20 cellular contexts compared by ENCODE assay signal in genomic region chr5:124876564-124876963, GRCh38.
A peak's percentile ranks its signal among the peaks of the same experiment; 100 is the strongest.
DNase-seq lines count a peak whose midpoint lies in the region; ATAC-seq, FAIRE-seq and TF ChIP-seq lines count a peak whose summit lies in the region.
"Had no signal": no experiment of that assay in that cellular context is flagged by ENCODE, and none has a peak within 500 bp of the region (broad histone marks: within the 10 kb centered on the region; RNA-seq: fewer than 3 reads in every experiment).

No MANE protein-coding gene starts in this region.

- no peak overlapping the region for H3K18ac ChIP-seq in trophoblast cell (ENCODE audit: low read length)

- no peaks in the 10 kb centered on the region for H3K4me1 ChIP-seq in HepG2 (ENCODE audit: insufficient read depth, low read length)
- H3K4me1 ChIP-seq in right lobe of liver, result no peaks in the 10 kb centered on the region
- peaks cover 0 to 2% of the 10 kb centered on the region in 2 experiments for H3K4me1 ChIP-seq in trophoblast cell (ENCODE audit: control insufficient read depth in 1 of 2, insufficient read depth in 2 of 2, low read length in 2 of 2)

- intact Hi-C loops in HepG2 (cut with micrococcal nuclease; ENCODE audit: unreplicated experiment) (no loop called here), right lobe of liver (cut with DNase I) (no loop called here)

- H2AFZ ChIP-seq in HepG2 (ENCODE audit: low read length) (no peak overlapping the region), trophoblast cell (ENCODE audit: insufficient read depth, low read length, poor library complexity) (no peak overlapping the region)

- no peak overlapping the region for H2BK12ac ChIP-seq in trophoblast cell (ENCODE audit: low read length)

- in situ Hi-C loops in HepG2 (cut with HindIII; ENCODE audit: extremely low pct_ligation_motif_present, low pct_unique_long_range_greater_than_20kb), result no loop called here

- no TSS peak for BruUV-seq in HepG2 (replicated peaks; lab: Mats Ljungman, UMichigan)

- no peak overlapping the region for H2BK5ac ChIP-seq in trophoblast cell (ENCODE audit: low read depth, low read length, poor library complexity)

- 61% methylated on average over 1 of the region's 1 CpG for WGBS in HepG2 (ENCODE audit: low lambda C conversion rate)
- no CpG with 5 or more reads among the region's 1 CpG for WGBS in right lobe of liver (ENCODE audit: insufficient coverage, low coverage, low lambda C conversion rate, missing lambda C conversion rate)
- WGBS in trophoblast cell (ENCODE audit: extremely low coverage, insufficient coverage, insufficient read length), result no CpG with 5 or more reads among the region's 1 CpG

- H3K23ac ChIP-seq in trophoblast cell (ENCODE audit: low read length), result no peak overlapping the region

- H3K79me2 ChIP-seq in HepG2 (ENCODE audit: insufficient read depth, low read length) (no peaks in the 10 kb centered on the region), trophoblast cell (ENCODE audit: control insufficient read depth, insufficient read depth, low read length, poor library complexity) (no peaks in the 10 kb centered on the region)

- H2AK5ac ChIP-seq in trophoblast cell (ENCODE audit: low read length), result no peak overlapping the region

- H3K9ac ChIP-seq in HepG2 (ENCODE audit: insufficient read depth, low read depth, low read length) (no peak overlapping the region), trophoblast cell (ENCODE audit: low read length) (no peak overlapping the region)
- H3K9ac ChIP-seq: BLaER1 treated with 17β-estradiol and CSF1 and Interleukin-3, amounts not matched to agents 10 nM and 100 nM had no signal

- no peak overlapping the region for H2BK120ac ChIP-seq in trophoblast cell (ENCODE audit: insufficient read depth, low read length, poor library complexity)

- POLR2A ChIA-PET in HepG2 (lab: Yijun Ruan, JAX), result no interaction called here

- H3K4me3 ChIP-seq in HepG2 (replicated peaks in 1 of 3; ENCODE audit: insufficient read depth in 1 of 3, low read depth in 2 of 3, low read length in 3 of 3) (no peak overlapping the region), right lobe of liver (no peak overlapping the region), trophoblast cell (ENCODE audit: low read depth, low read length) (no peak overlapping the region)
- H3K4me3 ChIP-seq: BLaER1 treated with 17β-estradiol and CSF1 and Interleukin-3, amounts not matched to agents 10 nM and 100 nM; HAP-1 had no signal

- H3K9me3 ChIP-seq in HepG2 (ENCODE audit: low read length), result no peaks in the 10 kb centered on the region
- no peaks in the 10 kb centered on the region for H3K9me3 ChIP-seq in right lobe of liver
- no peaks in the 10 kb centered on the region for H3K9me3 ChIP-seq in trophoblast cell (ENCODE audit: insufficient read depth, low read depth, low read length)
- H3K9me3 ChIP-seq: BLaER1 treated with 17β-estradiol and CSF1 and Interleukin-3, amounts not matched to agents 10 nM and 100 nM; HAP-1 had no signal

- H3K79me1 ChIP-seq in trophoblast cell (ENCODE audit: low read length), result no peaks in the 10 kb centered on the region

- DNase-seq in HepG2 (ENCODE audit: low spot score), result no peak
- DNase-seq in right lobe of liver, result no peak
- DNase-seq in amniotic epithelial cell (ENCODE audit: low read depth), result peak; percentile 22
- peak; percentile 21 for DNase-seq in kidney glomerular epithelial cell (lab: John Stamatoyannopoulos, UW)
- DNase-seq in trophoblast cell, result peak; percentile 11 to 80
- no peak for DNase-seq in NCI-H1930 (lab: John Stamatoyannopoulos, UW)
- no peak for DNase-seq in medulla oblongata (ENCODE audit: extremely low spot score)
- DNase-seq in C1 segment of cervical spinal cord (lab: John Stamatoyannopoulos, UW), result no peak
- DNase-seq: 8988T; CD4-positive, alpha-beta memory T cell; DMS153; DMS79 treated with DMSO at 0.1 percent for 48 hours; GDM1; HFFc6 had no signal

- TF ChIP-seq EP300 in HepG2 (IDR thresholded peaks at IDR 0.05; ENCODE audit: low read depth in 2 of 2, low read length in 2 of 2), result no peak
- no peak for TF ChIP-seq EP300 in HepG2 (CRISPR knock-in tag; IDR thresholded peaks at IDR 0.05; ENCODE audit: borderline replicate concordance)

- TF ChIP-seq POLR2A in HepG2 (IDR thresholded peaks at IDR 0.05; ENCODE audit: insufficient read depth in 1 of 2, low read depth in 2 of 2, low read length in 2 of 2) (no peak), right lobe of liver (IDR thresholded peaks at IDR 0.05) (no peak)

- H3K27me3 ChIP-seq in HepG2 (ENCODE audit: control insufficient read depth in 1 of 2, insufficient read depth in 2 of 2, low read length in 2 of 2) (no peaks in the 10 kb centered on the region), right lobe of liver (no peaks in the 10 kb centered on the region), trophoblast cell (ENCODE audit: insufficient read depth, low read length) (no peaks in the 10 kb centered on the region)
- H3K27me3 ChIP-seq: BLaER1 treated with 17β-estradiol and CSF1 and Interleukin-3, amounts not matched to agents 10 nM and 100 nM had no signal

- H3K27ac ChIP-seq in HepG2 (ENCODE audit: extremely low read length, insufficient read depth, low read length) (no peak overlapping the region), right lobe of liver (no peak overlapping the region), trophoblast cell (ENCODE audit: low read depth, low read length) (no peak overlapping the region)
- H3K27ac ChIP-seq: BLaER1 treated with 17β-estradiol and CSF1 and Interleukin-3, amounts not matched to agents 10 nM and 100 nM had no signal

- H3K4me2 ChIP-seq in HepG2 (ENCODE audit: low read depth, low read length), result no peak overlapping the region
- no peak overlapping the region for H3K4me2 ChIP-seq in trophoblast cell (ENCODE audit: low read length)
- H3K4me2 ChIP-seq: BLaER1 treated with 17β-estradiol and CSF1 and Interleukin-3, amounts not matched to agents 10 nM and 100 nM had no signal

- no peaks in the 10 kb centered on the region for H3K36me3 ChIP-seq in HepG2 (replicated peaks in 1 of 2; ENCODE audit: control insufficient read depth in 1 of 2, insufficient read depth in 2 of 2, low read length in 2 of 2)
- H3K36me3 ChIP-seq in right lobe of liver, result no peaks in the 10 kb centered on the region
- H3K36me3 ChIP-seq in trophoblast cell (ENCODE audit: control insufficient read depth in 1 of 2, insufficient read depth in 2 of 2, low read length in 2 of 2), result no peaks in the 10 kb centered on the region
- H3K36me3 ChIP-seq: BLaER1 treated with 17β-estradiol and CSF1 and Interleukin-3, amounts not matched to agents 10 nM and 100 nM; HAP-1 had no signal

- H3K14ac ChIP-seq in trophoblast cell (ENCODE audit: low read length), result no peak overlapping the region

- no peak overlapping the region for H4K8ac ChIP-seq in trophoblast cell (ENCODE audit: low read depth, low read length)

- no peak overlapping the region for H3K4ac ChIP-seq in trophoblast cell (ENCODE audit: low read depth, low read length)

- H4K20me1 ChIP-seq in HepG2 (ENCODE audit: insufficient read depth, low read length), result no peaks in the 10 kb centered on the region
- H4K20me1 ChIP-seq: BLaER1 treated with 17β-estradiol and CSF1 and Interleukin-3, amounts not matched to agents 10 nM and 100 nM had no signal

- no peak for TF ChIP-seq RAD21 in HepG2 (CRISPR knock-in tag; IDR thresholded peaks at IDR 0.05)

- TF ChIP-seq CTCF in HepG2 (CRISPR knock-in tag; IDR thresholded peaks at IDR 0.05) (no peak), right lobe of liver (IDR thresholded peaks at IDR 0.05) (no peak)

- CTCF ChIA-PET in HepG2 (lab: Yijun Ruan, JAX; ENCODE audit: low intra/inter-chr PET ratio, low total read pairs), result no interaction called here

- ATAC-seq in HepG2, result no peak
- no peak for ATAC-seq in right lobe of liver

- no peak overlapping the region for H4K12ac ChIP-seq in trophoblast cell (ENCODE audit: low read depth, low read length)

- no peak for FAIRE-seq in HepG2 (lab: Jason Lieb, UNC)
- FAIRE-seq: D721Med, GM12892, GM19239, H1 had no signal

- H4K91ac ChIP-seq in trophoblast cell (ENCODE audit: low read depth, low read length), result no peak overlapping the region

TF ChIP-seq in HepG2, 621 proteins besides CTCF, POLR2A, EP300 and RAD21:
- TF ChIP-seq PRDM15 (CRISPR knock-in tag; IDR thresholded peaks at IDR 0.05) (no peak), BCL6 (CRISPR knock-in tag; IDR thresholded peaks at IDR 0.05) (peak; percentile 86)

Comparison
In these comparisons a context has a peak if more than half of its experiments do, and no peak if none do; other contexts are left out.
1. DNase-seq: peak in amniotic epithelial cell (single experiment), kidney glomerular epithelial cell (single experiment) and trophoblast cell (2 of 2); none in HepG2 (single experiment), right lobe of liver (0 of 3), NCI-H1930 (0 of 2), medulla oblongata (single experiment) and C1 segment of cervical spinal cord (0 of 14).